16 cellular contexts compared by ENCODE assay signal in genomic region chr22:45644714-45645113, GRCh38.
"Had no signal": no experiment of that assay in that cellular context is flagged by ENCODE, and none has a peak within 500 bp of the region (broad histone marks: within the 10 kb centered on the region; RNA-seq: fewer than 3 reads in every experiment).

No MANE protein-coding gene starts in this region.

- H3K36me3 Mint-ChIP-seq: memory B cell, naive B cell had no signal

- DNase-seq: activated CD4-positive, alpha-beta T cell treated with anti-CD3 and anti-CD28 coated beads for 36 hours; activated naive CD4-positive, alpha-beta T cell treated with anti-CD3 and anti-CD28 coated beads for 36 hours; activated T-cell treated with anti-CD3 and anti-CD28 coated beads, Interleukin-2, amount 50 U/mL, for 24 hours; body of pancreas; heart left ventricle; left ventricle myocardium inferior; mucosa of descending colon; naive B cell; psoas muscle; stimulated activated CD4-positive, alpha-beta T cell treated with anti-CD3 and anti-CD28 coated beads, Interleukin-4, amount 100 ng/mL, for 1 hour; stomach; upper lobe of left lung had no signal

- H3K36me3 ChIP-seq: gastroesophageal sphincter, heart left ventricle, left ventricle myocardium inferior, stomach, upper lobe of left lung had no signal

- H3K27me3 ChIP-seq: body of pancreas, upper lobe of left lung had no signal

- H3K27ac Mint-ChIP-seq: activated CD4-positive, alpha-beta T cell treated with anti-CD3 and anti-CD28 coated beads for 36 hours; activated naive CD4-positive, alpha-beta T cell treated with anti-CD3 and anti-CD28 coated beads for 36 hours; activated T-cell treated with anti-CD3 and anti-CD28 coated beads, Interleukin-2, amount 50 U/mL, for 24 hours; memory B cell had no signal

- H3K9me3 Mint-ChIP-seq: activated naive CD4-positive, alpha-beta T cell treated with anti-CD3 and anti-CD28 coated beads for 36 hours; activated T-cell treated with anti-CD3 and anti-CD28 coated beads, Interleukin-2, amount 50 U/mL, for 24 hours; memory B cell; neural crest cell had no signal

- H3K4me3 ChIP-seq: body of pancreas, gastroesophageal sphincter, heart left ventricle, left ventricle myocardium inferior, mucosa of descending colon, psoas muscle, smooth muscle cell had no signal

- H3K27ac ChIP-seq: body of pancreas, gastroesophageal sphincter, heart left ventricle, left ventricle myocardium inferior, psoas muscle, stomach, upper lobe of left lung had no signal

- H3K4me1 ChIP-seq: psoas muscle had no signal

- H3K4me3 Mint-ChIP-seq: activated CD4-positive, alpha-beta T cell treated with anti-CD3 and anti-CD28 coated beads for 36 hours; activated naive CD4-positive, alpha-beta T cell treated with anti-CD3 and anti-CD28 coated beads for 36 hours; memory B cell; neural crest cell had no signal

- H3K9me3 ChIP-seq: body of pancreas, gastroesophageal sphincter, heart left ventricle, left ventricle myocardium inferior, mucosa of descending colon, psoas muscle, stomach, upper lobe of left lung had no signal
